Comparison of ENCODE assay signal across 8 cellular contexts in the genomic region with DNA sequence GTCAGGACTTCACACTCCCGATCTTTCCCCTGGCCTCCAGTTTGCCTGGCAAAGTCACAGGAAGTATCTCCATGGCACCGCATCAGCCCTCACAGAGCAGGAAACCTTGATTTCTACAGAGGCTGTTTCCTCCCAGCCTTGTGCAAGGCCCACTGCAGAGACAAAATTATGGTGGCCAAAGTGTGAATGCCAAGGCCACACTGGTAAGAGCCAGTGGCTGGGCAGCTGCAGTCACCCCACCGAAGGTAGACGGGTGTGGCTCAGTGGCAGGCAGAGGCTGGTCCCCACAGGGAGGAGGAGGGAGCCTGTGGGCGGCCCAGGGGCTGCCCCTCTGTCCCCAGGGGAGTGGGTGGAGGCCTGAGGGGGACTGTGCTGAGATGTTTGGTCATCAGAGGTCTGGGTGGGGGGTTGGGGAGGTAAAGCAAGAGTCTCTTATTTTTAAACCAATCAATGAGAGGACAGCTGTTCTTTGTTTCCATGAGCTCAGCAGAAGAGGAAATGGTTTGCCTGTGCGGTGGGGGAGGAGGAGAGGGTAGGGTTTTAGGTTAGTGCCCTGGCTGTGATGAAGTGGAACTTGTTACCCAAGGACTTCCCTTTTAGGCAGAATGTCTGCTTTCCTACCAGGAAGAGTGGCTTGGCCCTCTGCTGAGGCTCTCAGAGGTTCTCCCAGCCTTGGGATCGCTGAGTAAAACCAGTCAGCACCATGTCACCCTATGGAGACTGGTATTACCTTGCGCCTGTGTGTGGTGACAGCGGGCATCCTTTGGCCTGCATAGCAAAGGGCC. TPM values are rescaled to one million over a fixed set of nuclear protein-coding genes. Genes with fewer than 3 reads are reported as not detected.
DNase-seq lines count a peak whose midpoint lies in the region; ATAC-seq, FAIRE-seq and TF ChIP-seq lines count a peak whose summit lies in the region.

No MANE protein-coding gene starts in this region.

- TF ChIP-seq CTCF in activated CD8-positive, alpha-beta T cell treated with anti-CD3 and anti-CD28 coated beads for 36 hours (IDR thresholded peaks at IDR 0.05), result no peak
- TF ChIP-seq CTCF in fibroblast of villous mesenchyme (IDR thresholded peaks at IDR 0.05; ENCODE audit: insufficient read depth, low read depth, low read length) (no peak), progenitor cell of endocrine pancreas (IDR thresholded peaks at IDR 0.05; ENCODE audit: unreplicated experiment) (no peak)

- no peak for FAIRE-seq in HTR-8/SVneo (lab: Jason Lieb, UNC)

- no peak overlapping the region for H3K4me3 ChIP-seq in fibroblast of villous mesenchyme (ENCODE audit: low read depth, low read length)

- POLR2A ChIA-PET in activated CD8-positive, alpha-beta T cell treated with anti-CD3 and anti-CD28 coated beads for 36 hours (lab: Charles Lee), result interaction anchor here (0.8 to 11.5 kb wide), 11 partner anchors 9 to 280 kb away, joined by 3 to 225 read pairs (median 4); a partner anchor contains a TSS

- H3K9me3 Mint-ChIP-seq in activated CD8-positive, alpha-beta T cell treated with anti-CD3 and anti-CD28 coated beads for 36 hours, result no peaks in the 10 kb centered on the region
- no peaks in the 10 kb centered on the region for H3K9me3 Mint-ChIP-seq in progenitor cell of endocrine pancreas (ENCODE audit: low read depth)

- H3K27me3 Mint-ChIP-seq in activated CD8-positive, alpha-beta T cell treated with anti-CD3 and anti-CD28 coated beads for 36 hours, result peaks cover 1% of the 10 kb centered on the region
- no peaks in the 10 kb centered on the region for H3K27me3 Mint-ChIP-seq in progenitor cell of endocrine pancreas

- peak overlapping the region; percentile 100 for H3K27ac Mint-ChIP-seq in activated CD8-positive, alpha-beta T cell treated with anti-CD3 and anti-CD28 coated beads for 36 hours
- H3K27ac Mint-ChIP-seq in progenitor cell of endocrine pancreas, result peak overlapping the region; percentile 99

- ATAC-seq in GM18517 (IDR thresholded peaks at IDR 0.05; ENCODE audit: unreplicated experiment), result peak; percentile 46
- ATAC-seq in HG02642 (IDR thresholded peaks at IDR 0.05; ENCODE audit: poor library complexity, unreplicated experiment), result peak; percentile 54
- peak; percentile 35 for ATAC-seq in activated CD8-positive, alpha-beta T cell treated with anti-CD3 and anti-CD28 coated beads for 36 hours

- intact Hi-C loops in activated CD8-positive, alpha-beta T cell treated with anti-CD3 and anti-CD28 coated beads for 36 hours (cut with micrococcal nuclease), result no loop called here

- peaks cover 2% of the 10 kb centered on the region for H3K36me3 Mint-ChIP-seq in activated CD8-positive, alpha-beta T cell treated with anti-CD3 and anti-CD28 coated beads for 36 hours (ENCODE audit: low read depth)
- no peaks in the 10 kb centered on the region for H3K36me3 Mint-ChIP-seq in progenitor cell of endocrine pancreas (ENCODE audit: insufficient read depth)

- CTCF ChIA-PET in activated CD8-positive, alpha-beta T cell treated with anti-CD3 and anti-CD28 coated beads for 36 hours (lab: Charles Lee), result interaction anchor here (1.3 to 21.4 kb wide), 8 partner anchors 9 to 55 kb away, joined by 3 to 303 read pairs (median 19); a partner anchor contains a TSS

- DNase-seq in NCI-H1694 treated with DMSO at 0.1 percent for 48 hours (lab: John Stamatoyannopoulos, UW) (peak; percentile 78), fibroblast of villous mesenchyme (ENCODE audit: low read depth) (peak; percentile 29), progenitor cell of endocrine pancreas (ENCODE audit: low spot score, unreplicated experiment) (no peak), HTR-8/SVneo (ENCODE audit: insufficient read length, low spot score) (no peak), middle frontal gyrus (ENCODE audit: extremely low spot score, low spot score) (no peak)
- peak; percentile 90 for DNase-seq in activated CD8-positive, alpha-beta T cell treated with anti-CD3 and anti-CD28 coated beads for 36 hours

- H3K4me1 Mint-ChIP-seq in activated CD8-positive, alpha-beta T cell treated with anti-CD3 and anti-CD28 coated beads for 36 hours (ENCODE audit: low read depth), result peaks cover 71% of the 10 kb centered on the region
- H3K4me1 Mint-ChIP-seq in progenitor cell of endocrine pancreas (ENCODE audit: low read depth), result peaks cover 80% of the 10 kb centered on the region

- peak overlapping the region; percentile 83 for H3K4me3 Mint-ChIP-seq in activated CD8-positive, alpha-beta T cell treated with anti-CD3 and anti-CD28 coated beads for 36 hours
- no peak overlapping the region for H3K4me3 Mint-ChIP-seq in progenitor cell of endocrine pancreas (ENCODE audit: low read depth)

RNA-seq across cellular contexts. Expression of a gene that starts 18.0 kb away (rescaled TPM):
- total RNA-seq in activated CD8-positive, alpha-beta T cell treated with anti-CD3 and anti-CD28 coated beads for 36 hours, result 100 to 1,000 TPM; 115 TPM
- 6.4 and 13.8 TPM in 2 replicates for total RNA-seq in fibroblast of villous mesenchyme
- 103 and 110 TPM in 2 replicates for total RNA-seq in progenitor cell of endocrine pancreas

RNA-seq across cellular contexts. Expression of a gene that starts 57.8 kb away (rescaled TPM):
- total RNA-seq in activated CD8-positive, alpha-beta T cell treated with anti-CD3 and anti-CD28 coated beads for 36 hours, result under 1 TPM; 0.56 to 0.74 TPM
- total RNA-seq in fibroblast of villous mesenchyme, result under 0.01 TPM in 1 of 2 replicates, not detected in the other
- total RNA-seq in progenitor cell of endocrine pancreas, result 0.14 and 0.95 TPM in 2 replicates

Comparison
In these comparisons a context has a peak if more than half of its experiments do, and no peak if none do; other contexts are left out.
1. DNase-seq: peak in NCI-H1694 treated with DMSO at 0.1 percent for 48 hours (single experiment), activated CD8-positive, alpha-beta T cell treated with anti-CD3 and anti-CD28 coated beads for 36 hours (single experiment) and fibroblast of villous mesenchyme (single experiment); none in progenitor cell of endocrine pancreas (single experiment), HTR-8/SVneo (single experiment) and middle frontal gyrus (single experiment).
2. Peak in every context shown above with its lines, with median percentiles within 50 percentile points of each other: ATAC-seq.